ENCODE assay signal across 23 cellular contexts in the genomic region with DNA sequence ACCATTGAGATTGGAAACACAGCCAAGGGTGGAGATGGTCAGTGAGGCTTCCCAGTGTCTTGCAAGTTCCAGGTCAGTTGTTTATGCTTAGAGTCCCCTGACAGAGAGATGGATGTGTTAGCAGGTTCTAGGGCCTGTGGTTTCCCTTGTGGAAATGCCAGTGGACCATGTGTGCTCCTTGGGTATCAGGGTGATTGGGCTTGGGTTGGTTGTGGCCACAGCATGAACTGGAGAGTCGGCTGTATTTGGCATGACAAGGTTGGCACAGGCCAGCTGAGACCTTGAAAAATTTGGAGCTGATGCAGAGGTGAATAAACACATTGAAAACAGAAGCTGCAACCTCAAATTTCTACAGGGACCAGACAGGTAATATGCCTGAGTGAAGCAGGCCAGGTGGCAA.
"Had no signal": no experiment of that assay in that cellular context is flagged by ENCODE, and none has a peak within 500 bp of the region (broad histone marks: within the 10 kb centered on the region; RNA-seq: fewer than 3 reads in every experiment).

No MANE protein-coding gene starts in this region.

- H3K27ac Mint-ChIP-seq: activated CD4-positive, alpha-beta memory T cell treated with anti-CD3 and anti-CD28 coated beads, Interleukin-2, amount 10 ng/mL, durations not matched to agents 7 days and 5 days; activated CD4-positive, alpha-beta T cell treated with anti-CD3 and anti-CD28 coated beads for 36 hours; activated naive CD4-positive, alpha-beta T cell treated with anti-CD3 and anti-CD28 coated beads for 36 hours; activated naive CD8-positive, alpha-beta T cell; activated T-helper 17 cell treated with anti-CD3 and anti-CD28 coated beads, Interleukin-2, amount 50 U/mL, for 72 hours had no signal

- H3K27me3 ChIP-seq: MG63 had no signal

- H3K27ac ChIP-seq: SK-N-MC, WERI-Rb-1 had no signal

- H3K36me3 Mint-ChIP-seq: activated naive CD8-positive, alpha-beta T cell had no signal

- H3K4me1 Mint-ChIP-seq: activated CD4-positive, alpha-beta memory T cell treated with anti-CD3 and anti-CD28 coated beads, Interleukin-2, amount 10 ng/mL, durations not matched to agents 7 days and 5 days; activated CD4-positive, alpha-beta T cell treated with anti-CD3 and anti-CD28 coated beads for 36 hours; activated T-helper 17 cell treated with anti-CD3 and anti-CD28 coated beads, Interleukin-2, amount 50 U/mL, for 72 hours had no signal

- H3K4me3 Mint-ChIP-seq: activated CD4-positive, alpha-beta memory T cell treated with anti-CD3 and anti-CD28 coated beads, Interleukin-2, amount 10 ng/mL, durations not matched to agents 7 days and 5 days; activated CD4-positive, alpha-beta T cell treated with anti-CD3 and anti-CD28 coated beads for 36 hours; activated naive CD4-positive, alpha-beta T cell treated with anti-CD3 and anti-CD28 coated beads for 36 hours; activated naive CD8-positive, alpha-beta T cell; activated T-helper 17 cell treated with anti-CD3 and anti-CD28 coated beads, Interleukin-2, amount 50 U/mL, for 72 hours had no signal

- H3K27me3 Mint-ChIP-seq: activated CD4-positive, alpha-beta memory T cell treated with anti-CD3 and anti-CD28 coated beads, Interleukin-2, amount 10 ng/mL, durations not matched to agents 7 days and 5 days; activated CD4-positive, alpha-beta T cell treated with anti-CD3 and anti-CD28 coated beads for 36 hours; activated naive CD8-positive, alpha-beta T cell; activated T-helper 17 cell treated with anti-CD3 and anti-CD28 coated beads, Interleukin-2, amount 50 U/mL, for 72 hours had no signal

- DNase-seq: activated CD4-positive, alpha-beta memory T cell treated with anti-CD3 and anti-CD28 coated beads, Interleukin-2, amount 10 ng/mL, durations not matched to agents 7 days and 5 days; activated CD4-positive, alpha-beta T cell treated with anti-CD3 and anti-CD28 coated beads for 36 hours; activated CD4-positive, alpha-beta T cell treated with anti-CD3 and anti-CD28 coated beads, Interleukin-2, amount 50 U/mL, for 1 hour; activated gamma-delta T cell; activated naive CD4-positive, alpha-beta T cell treated with anti-CD3 and anti-CD28 coated beads for 36 hours; activated T-cell treated with anti-CD3 and anti-CD28 coated beads for 4 hours; activated T-cell treated with anti-CD3 and anti-CD28 coated beads, Interleukin-2, amount 50 U/mL, for 48 hours; amygdala; MG63; MV-4-11; NCI-H1417 treated with DMSO at 0.1 percent for 48 hours; NCI-H1694; NCI-H2029; NCI-H2107; NCI-H2171 treated with DMSO at 0.1 percent for 48 hours; NCI-H226; NCI-H510A; NCI-H526 treated with DMSO at 0.1 percent for 48 hours; T-helper 1 cell had no signal

- H3K36me3 ChIP-seq: MG63, WERI-Rb-1 had no signal

- H3K4me3 ChIP-seq: MG63, SK-N-MC had no signal
